Comparison of ENCODE assay signal across 8 cellular contexts in the genomic region with DNA sequence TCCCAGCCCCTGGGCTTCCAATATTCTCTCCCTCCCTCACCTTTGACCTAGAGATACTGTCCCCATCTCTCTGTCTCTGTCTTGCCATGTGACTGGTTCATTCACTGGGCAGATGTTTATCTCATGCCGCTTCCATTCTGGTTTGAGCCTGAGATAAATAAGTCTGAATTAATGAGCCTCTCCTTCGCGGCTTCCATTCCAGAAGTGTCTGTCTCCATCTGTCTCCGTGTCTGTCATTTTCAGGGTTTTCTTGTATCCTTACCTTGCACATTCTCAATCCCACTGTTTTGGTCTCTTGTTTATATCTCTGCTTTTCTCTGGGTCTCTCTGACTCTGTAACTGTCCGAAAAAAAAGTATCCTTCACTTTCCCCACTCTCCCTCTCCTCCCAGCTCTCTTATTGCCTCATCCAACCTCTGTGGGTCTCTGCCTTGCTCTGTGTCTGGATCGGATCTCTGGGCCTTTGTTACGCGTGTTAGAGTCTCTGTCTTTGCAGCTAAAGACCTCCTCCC. TPM values are rescaled to one million over a fixed set of nuclear protein-coding genes. Genes with fewer than 3 reads are reported as not detected.
DNase-seq lines count a peak whose midpoint lies in the region; ATAC-seq and TF ChIP-seq lines count a peak whose summit lies in the region.

No MANE protein-coding gene starts in this region.

- H3K9me3 ChIP-seq in right cardiac atrium (ENCODE audit: control insufficient read depth, low read length) = no peaks in the 10 kb centered on the region

- H3K4me3 Mint-ChIP-seq in stimulated activated effector memory CD8-positive, alpha-beta T cell treated with anti-CD3 and anti-CD28 coated beads, Interleukin-12 subunit alpha, Interleukin-12 subunit beta, amount 100 ng/mL, for 72 hours = peak overlapping the region; percentile 78

- WGBS in right cardiac atrium = 18% methylated on average over 8 of the region's 8 CpGs

- intact Hi-C loops in right cardiac atrium (cut with DNase I) = no loop called here

- H3K4me3 ChIP-seq in WI38 (ENCODE audit: low read depth, low read length) = peak overlapping the region; percentile 34
- no peak overlapping the region for H3K4me3 ChIP-seq in right cardiac atrium (ENCODE audit: low read length)

- no peaks in the 10 kb centered on the region for H3K27me3 ChIP-seq in right cardiac atrium (ENCODE audit: control insufficient read depth, insufficient read depth)

- H3K27ac Mint-ChIP-seq in stimulated activated effector memory CD8-positive, alpha-beta T cell treated with anti-CD3 and anti-CD28 coated beads, Interleukin-12 subunit alpha, Interleukin-12 subunit beta, amount 100 ng/mL, for 72 hours = peak overlapping the region; percentile 95

- peak overlapping the region; percentile 69 for H3K27ac ChIP-seq in right cardiac atrium (ENCODE audit: low read length)

- DNase-seq in DMS79 treated with DMSO at 0.1 percent for 48 hours (lab: John Stamatoyannopoulos, UW) (peak; percentile 45), DMS79 (lab: John Stamatoyannopoulos, UW) (no peak), right cardiac atrium (no peak), RKO (ENCODE audit: low spot score) (no peak), NCI-H2196 treated with DMSO at 0.1 percent for 48 hours (lab: John Stamatoyannopoulos, UW; ENCODE audit: unreplicated experiment) (no peak)
- no peak for DNase-seq in stimulated activated effector memory CD8-positive, alpha-beta T cell treated with anti-CD3 and anti-CD28 coated beads, Interleukin-12 subunit alpha, Interleukin-12 subunit beta, amount 100 ng/mL, for 72 hours (ENCODE audit: low spot score in 2 of 2)

- no peaks in the 10 kb centered on the region for H3K9me3 Mint-ChIP-seq in stimulated activated effector memory CD8-positive, alpha-beta T cell treated with anti-CD3 and anti-CD28 coated beads, Interleukin-12 subunit alpha, Interleukin-12 subunit beta, amount 100 ng/mL, for 72 hours

- H3K4me1 Mint-ChIP-seq in stimulated activated effector memory CD8-positive, alpha-beta T cell treated with anti-CD3 and anti-CD28 coated beads, Interleukin-12 subunit alpha, Interleukin-12 subunit beta, amount 100 ng/mL, for 72 hours = peaks cover 60% of the 10 kb centered on the region

- TF ChIP-seq CTCF in WI38 (IDR thresholded peaks at IDR 0.05; ENCODE audit: low read depth, low read length) = no peak

- no peaks in the 10 kb centered on the region for H3K4me1 ChIP-seq in right cardiac atrium (ENCODE audit: control insufficient read depth, insufficient read depth, low read length)

- H3K36me3 Mint-ChIP-seq in stimulated activated effector memory CD8-positive, alpha-beta T cell treated with anti-CD3 and anti-CD28 coated beads, Interleukin-12 subunit alpha, Interleukin-12 subunit beta, amount 100 ng/mL, for 72 hours = peaks cover 65% of the 10 kb centered on the region

- ATAC-seq in right cardiac atrium = no peak
- ATAC-seq in stimulated activated effector memory CD8-positive, alpha-beta T cell treated with anti-CD3 and anti-CD28 coated beads, Interleukin-12 subunit alpha, Interleukin-12 subunit beta, amount 100 ng/mL, for 72 hours = no peak
- no peak for ATAC-seq in GM18909 (IDR thresholded peaks at IDR 0.05; ENCODE audit: poor library complexity, unreplicated experiment)

RNA-seq across cellular contexts. Expression of gene SPHK2, which starts 4.3 kb away (rescaled TPM):
- total RNA-seq in right cardiac atrium = 10 to 100 TPM in 3 of 4 donors, 1 to 10 TPM in 1; 7.3 to 12.7 (median 11.7) TPM
- polyA plus RNA-seq in right cardiac atrium = 11.0 TPM

RNA-seq across cellular contexts. Expression of gene RPL18, which starts 4.6 kb away (rescaled TPM):
- 100 to 1,000 TPM; 606 to 773 (median 699) TPM for total RNA-seq in right cardiac atrium
- 965 TPM for polyA plus RNA-seq in right cardiac atrium

RNA-seq across cellular contexts. Expression of gene FAM83E, which starts 8.7 kb away (rescaled TPM):
- under 1 TPM in 1 of 4 donors, not detected in 3; 0.33 TPM for total RNA-seq in right cardiac atrium
- 0.20 TPM for polyA plus RNA-seq in right cardiac atrium

RNA-seq across cellular contexts. Expression of gene DBP, which starts 13.6 kb away (rescaled TPM):
- 10 to 100 TPM in 3 of 4 donors, 1 to 10 TPM in 1; 2.8 to 16.9 (median 14.7) TPM for total RNA-seq in right cardiac atrium
- 9.5 TPM for polyA plus RNA-seq in right cardiac atrium

RNA-seq across cellular contexts. Expression of gene SPACA4, which starts 17.1 kb away (rescaled TPM):
- total RNA-seq in right cardiac atrium = not detected
- polyA plus RNA-seq in right cardiac atrium = not detected
